ENCODE assay signal across 8 cellular contexts in the genomic region with DNA sequence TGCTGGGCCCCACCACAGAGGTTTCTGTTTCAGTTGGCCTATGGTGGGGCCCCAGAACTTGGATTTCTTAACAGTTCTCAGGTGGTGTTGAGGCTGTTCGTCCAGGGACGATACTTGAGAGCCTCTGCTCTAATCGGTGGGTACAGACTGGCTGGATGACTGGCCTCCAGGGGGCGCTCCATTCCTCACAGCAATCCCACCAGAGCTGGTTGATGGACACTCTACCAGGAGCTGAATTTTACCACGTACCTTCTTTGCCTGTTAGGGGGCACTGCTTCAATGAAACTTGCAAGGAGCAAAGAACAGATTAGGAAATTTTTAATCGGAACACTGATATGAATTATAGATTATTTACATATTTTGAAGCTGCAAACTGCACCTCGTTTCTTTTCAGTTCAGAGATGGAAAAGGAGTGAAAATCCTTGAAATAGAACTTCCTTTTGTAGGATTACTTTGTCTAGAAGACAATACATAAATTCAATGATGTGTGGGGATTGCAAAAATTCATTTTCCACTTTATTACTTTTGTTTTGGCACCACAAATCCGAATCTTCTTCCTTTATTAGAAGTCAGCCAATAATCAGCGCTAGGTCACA. TPM values are rescaled to one million over a fixed set of nuclear protein-coding genes. Genes with fewer than 3 reads are reported as not detected.
A peak's percentile ranks its signal among the peaks of the same experiment; 100 is the strongest.
DNase-seq lines count a peak whose midpoint lies in the region; ATAC-seq lines count a peak whose summit lies in the region.

No MANE protein-coding gene starts in this region.

- CTCF ChIA-PET in activated CD4-positive, alpha-beta memory T cell treated with anti-CD3 and anti-CD28 coated beads for 36 hours (lab: Charles Lee) = interaction anchor here (0.5 to 4.6 kb wide), 58 partner anchors 8 to 869 kb away, joined by 3 to 92 read pairs (median 5); a partner anchor contains a TSS

- H3K4me1 Mint-ChIP-seq in activated CD4-positive, alpha-beta memory T cell treated with anti-CD3 and anti-CD28 coated beads for 36 hours (ENCODE audit: low read depth) = peaks cover 7% of the 10 kb centered on the region
- H3K4me1 Mint-ChIP-seq in memory B cell = peaks cover 4% of the 10 kb centered on the region

- ATAC-seq in GM19023 (IDR thresholded peaks at IDR 0.05; ENCODE audit: unreplicated experiment) (peak; percentile 100), HG03135 (IDR thresholded peaks at IDR 0.05; ENCODE audit: unreplicated experiment) (peak; percentile 99), memory B cell (ENCODE audit: low read depth) (peak; percentile 100)

- H3K9me3 Mint-ChIP-seq in activated CD4-positive, alpha-beta memory T cell treated with anti-CD3 and anti-CD28 coated beads for 36 hours = no peaks in the 10 kb centered on the region
- no peaks in the 10 kb centered on the region for H3K9me3 Mint-ChIP-seq in memory B cell

- intact Hi-C loops in activated CD4-positive, alpha-beta memory T cell treated with anti-CD3 and anti-CD28 coated beads for 36 hours (cut with micrococcal nuclease) = loop anchor here (1.0 to 2.0 kb wide), 5 partner anchors 44 to 262 kb away; no protein-coding TSS in a partner anchor

- H3K4me3 Mint-ChIP-seq in activated CD4-positive, alpha-beta memory T cell treated with anti-CD3 and anti-CD28 coated beads for 36 hours = no peak overlapping the region
- peak overlapping the region; percentile 15 for H3K4me3 Mint-ChIP-seq in memory B cell

- no peaks in the 10 kb centered on the region for H3K36me3 Mint-ChIP-seq in activated CD4-positive, alpha-beta memory T cell treated with anti-CD3 and anti-CD28 coated beads for 36 hours
- H3K36me3 Mint-ChIP-seq in memory B cell = no peaks in the 10 kb centered on the region

- H3K27me3 Mint-ChIP-seq in activated CD4-positive, alpha-beta memory T cell treated with anti-CD3 and anti-CD28 coated beads for 36 hours = peaks cover 24% of the 10 kb centered on the region
- H3K27me3 Mint-ChIP-seq in memory B cell = peaks cover 10% of the 10 kb centered on the region

- H3K27ac Mint-ChIP-seq in activated CD4-positive, alpha-beta memory T cell treated with anti-CD3 and anti-CD28 coated beads for 36 hours = no peak overlapping the region
- H3K27ac Mint-ChIP-seq in memory B cell = no peak overlapping the region

- POLR2A ChIA-PET in activated CD4-positive, alpha-beta memory T cell treated with anti-CD3 and anti-CD28 coated beads for 36 hours (lab: Charles Lee) = interaction anchor here (0.6 kb wide), 1 partner anchor 261 kb away, joined by 3 read pairs; no protein-coding TSS in a partner anchor

- DNase-seq in AG20443 (ENCODE audit: low spot score) (peak; percentile 49), NCI-H69 (lab: John Stamatoyannopoulos, UW) (peak; percentile 81), memory B cell (ENCODE audit: low spot score in 2 of 2) (peak; percentile 82 to 88)
- peak; percentile 94 for DNase-seq in activated CD4-positive, alpha-beta memory T cell treated with anti-CD3 and anti-CD28 coated beads for 36 hours
- DNase-seq in effector CD8-positive, alpha-beta T cell (lab: John Stamatoyannopoulos, UW) = peak; percentile 83
- DNase-seq in stimulated activated CD8-positive, alpha-beta memory T cell treated with anti-CD3 and anti-CD28 coated beads, Interleukin-15, amount 100 ng/mL, for 24 hours (ENCODE audit: low read depth) = peak; percentile 79

RNA-seq across cellular contexts. Expression of a gene that starts 44.8 kb away (rescaled TPM):
- 10 to 100 TPM; 25.0 to 27.6 TPM for total RNA-seq in activated CD4-positive, alpha-beta memory T cell treated with anti-CD3 and anti-CD28 coated beads for 36 hours

Comparison
In these comparisons a context has a peak if more than half of its experiments do, and no peak if none do; other contexts are left out.
1. Peak in every context shown above with its lines: DNase-seq and ATAC-seq.